In genomic region chr9:73116030-73116429, GRCh38 we compare ENCODE assay signal across 8 cellular contexts. TPM values are rescaled to one million over a fixed set of nuclear protein-coding genes. Genes with fewer than 3 reads are reported as not detected.
DNase-seq lines count a peak whose midpoint lies in the region; ATAC-seq, FAIRE-seq and TF ChIP-seq lines count a peak whose summit lies in the region.

No MANE protein-coding gene starts in this region.

- dilution Hi-C loops in keratinocyte (cut with MboI; ENCODE audit: extremely low pct_ligation_motif_present, low sequenced_read_pairs), result no loop called here

- H3K4me3 ChIP-seq in keratinocyte (ENCODE audit: control insufficient read depth in 2 of 3, extremely low read depth in 1 of 3, insufficient read depth in 2 of 3, low read depth in 1 of 3, low read length in 3 of 3), result no peak overlapping the region
- H3K4me3 ChIP-seq in stomach, result no peak overlapping the region

- DNase-seq in EH (ENCODE audit: low read depth) (peak; percentile 73), HCEC 1CT (peak; percentile 80), keratinocyte (ENCODE audit: low read depth, low spot score) (no peak), left colon (no peak), Right ventricle myocardium superior (no peak), NCI-H1694 treated with DMSO at 0.1 percent for 48 hours (lab: John Stamatoyannopoulos, UW) (no peak), stomach (no peak)

- peak; percentile 85 for ATAC-seq in SK-N-SH treated with all-trans-retinoic acid at 6 μM for 48 hours
- ATAC-seq in left colon, result no peak
- ATAC-seq in Right ventricle myocardium superior (ENCODE audit: poor library complexity), result no peak

- H3K27ac ChIP-seq in keratinocyte (ENCODE audit: control insufficient read depth, insufficient read depth, low read length), result no peak overlapping the region
- H3K27ac ChIP-seq in stomach, result no peak overlapping the region

- TF ChIP-seq CTCF in keratinocyte (optimal IDR thresholded peaks at IDR 0.05 in 1 of 3, IDR thresholded peaks at IDR 0.05 in 1 of 3, conservative IDR thresholded peaks at IDR 0.05 in 1 of 3; ENCODE audit: extremely low read depth in 1 of 3, insufficient read depth in 2 of 3, low read length in 3 of 3), result no peak
- no peak for TF ChIP-seq CTCF in stomach (IDR thresholded peaks at IDR 0.05)

- TF ChIP-seq POLR2A in stomach (IDR thresholded peaks at IDR 0.05), result no peak

- H3K36me3 ChIP-seq in keratinocyte (ENCODE audit: control insufficient read depth in 2 of 2, extremely low read depth in 1 of 2, insufficient read depth in 2 of 2, low read length in 2 of 2) (no peaks in the 10 kb centered on the region), stomach (no peaks in the 10 kb centered on the region)

- no peak overlapping the region for H2AFZ ChIP-seq in keratinocyte (ENCODE audit: control insufficient read depth, low read length)

- no peaks in the 10 kb centered on the region for H3K9me1 ChIP-seq in keratinocyte (ENCODE audit: control insufficient read depth, extremely low read depth, insufficient read depth, low read length)

- no peaks in the 10 kb centered on the region for H3K27me3 ChIP-seq in keratinocyte (ENCODE audit: control insufficient read depth, extremely low read depth, insufficient read depth, low read length)
- no peaks in the 10 kb centered on the region for H3K27me3 ChIP-seq in stomach

- no peak overlapping the region for H3K4me2 ChIP-seq in keratinocyte (ENCODE audit: control insufficient read depth, extremely low read depth, insufficient read depth, low read depth, low read length)

- no peaks in the 10 kb centered on the region for H3K79me2 ChIP-seq in keratinocyte (ENCODE audit: control insufficient read depth, insufficient read depth, low read length)

- peak; percentile 73 for FAIRE-seq in keratinocyte (lab: Jason Lieb, UNC)

- peaks cover 19% of the 10 kb centered on the region for H3K4me1 ChIP-seq in keratinocyte (ENCODE audit: control insufficient read depth, extremely low read depth, insufficient read depth, low read length)
- H3K4me1 ChIP-seq in stomach, result no peaks in the 10 kb centered on the region

- no peak overlapping the region for H3K9ac ChIP-seq in keratinocyte (ENCODE audit: control insufficient read depth, extremely low read depth, insufficient read depth, low read length)

- whole genome bisulfite sequencing in stomach, 5 donors, result 34 to 50% (median 35%) methylated on average over 1 of the region's 1 CpG

- H3K9me3 ChIP-seq in keratinocyte (ENCODE audit: control insufficient read depth, low read depth, low read length) (no peaks in the 10 kb centered on the region), stomach (no peaks in the 10 kb centered on the region)

- H4K20me1 ChIP-seq in keratinocyte (ENCODE audit: control insufficient read depth, extremely low read depth, insufficient read depth, low read length), result no peaks in the 10 kb centered on the region

- TF ChIP-seq EP300 in stomach (IDR thresholded peaks at IDR 0.05), result no peak

- intact Hi-C loops in left colon (cut with DNase I, micrococcal nuclease), result loop anchor here in 1 of 2 donors (10.0 kb wide), 1 partner anchor 69 kb away; no protein-coding TSS in a partner anchor
- intact Hi-C loops in Right ventricle myocardium superior (cut with DNase I), result no loop called here
- intact Hi-C loops in stomach (cut with DNase I; ENCODE audit: low total_unique reads), result no loop called here

TF ChIP-seq in SK-N-SH treated with all-trans-retinoic acid at 6 μM for 48 hours, 23 proteins besides CTCF, POLR2A, EP300 and RAD21 (continues in another document):
- no peak for TF ChIP-seq ZNF8 (CRISPR knock-in tag; IDR thresholded peaks at IDR 0.05)
- TF ChIP-seq ARNTL (CRISPR knock-in tag; IDR thresholded peaks at IDR 0.05; ENCODE audit: borderline replicate concordance, low read depth), result no peak
- TF ChIP-seq, protein P1, sequence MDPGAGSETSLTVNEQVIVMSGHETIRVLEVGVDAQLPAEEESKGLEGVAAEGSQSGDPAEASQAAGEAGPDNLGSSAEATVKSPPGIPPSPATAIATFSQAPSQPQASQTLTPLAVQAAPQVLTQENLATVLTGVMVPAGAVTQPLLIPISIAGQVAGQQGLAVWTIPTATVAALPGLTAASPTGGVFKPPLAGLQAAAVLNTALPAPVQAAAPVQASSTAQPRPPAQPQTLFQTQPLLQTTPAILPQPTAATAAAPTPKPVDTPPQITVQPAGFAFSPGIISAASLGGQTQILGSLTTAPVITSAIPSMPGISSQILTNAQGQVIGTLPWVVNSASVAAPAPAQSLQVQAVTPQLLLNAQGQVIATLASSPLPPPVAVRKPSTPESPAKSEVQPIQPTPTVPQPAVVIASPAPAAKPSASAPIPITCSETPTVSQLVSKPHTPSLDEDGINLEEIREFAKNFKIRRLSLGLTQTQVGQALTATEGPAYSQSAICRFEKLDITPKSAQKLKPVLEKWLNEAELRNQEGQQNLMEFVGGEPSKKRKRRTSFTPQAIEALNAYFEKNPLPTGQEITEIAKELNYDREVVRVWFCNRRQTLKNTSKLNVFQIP (CRISPR knock-in tag; IDR thresholded peaks at IDR 0.05; ENCODE audit: borderline replicate concordance, low read depth), result no peak; the same call in 1 of the 2 replicates
- no peak for TF ChIP-seq ISL1 (CRISPR knock-in tag; IDR thresholded peaks at IDR 0.05)
- TF ChIP-seq SNAI2 (CRISPR knock-in tag; IDR thresholded peaks at IDR 0.05), result no peak
- TF ChIP-seq ZNF565 (CRISPR knock-in tag; conservative IDR thresholded peaks at IDR 0.05; ENCODE audit: low read depth), result no peak
- TF ChIP-seq TCF4 (CRISPR knock-in tag; IDR thresholded peaks at IDR 0.05; ENCODE audit: borderline replicate concordance), result no peak
- TF ChIP-seq ESRRG (CRISPR knock-in tag; IDR thresholded peaks at IDR 0.05), result no peak
- no peak for TF ChIP-seq ZFP30 (CRISPR knock-in tag; IDR thresholded peaks at IDR 0.05)
- TF ChIP-seq TOX (CRISPR knock-in tag; IDR thresholded peaks at IDR 0.05; ENCODE audit: borderline replicate concordance), result no peak
- TF ChIP-seq ZFP3 (CRISPR knock-in tag; IDR thresholded peaks at IDR 0.05), result no peak
- no peak for TF ChIP-seq PPARA (CRISPR knock-in tag; IDR thresholded peaks at IDR 0.05; ENCODE audit: borderline replicate concordance)
- TF ChIP-seq CREB5 (CRISPR knock-in tag; IDR thresholded peaks at IDR 0.05; ENCODE audit: low read depth), result no peak
- no peak for TF ChIP-seq BACH2 (CRISPR knock-in tag; IDR thresholded peaks at IDR 0.05; ENCODE audit: borderline replicate concordance)
- TF ChIP-seq, protein P2, sequence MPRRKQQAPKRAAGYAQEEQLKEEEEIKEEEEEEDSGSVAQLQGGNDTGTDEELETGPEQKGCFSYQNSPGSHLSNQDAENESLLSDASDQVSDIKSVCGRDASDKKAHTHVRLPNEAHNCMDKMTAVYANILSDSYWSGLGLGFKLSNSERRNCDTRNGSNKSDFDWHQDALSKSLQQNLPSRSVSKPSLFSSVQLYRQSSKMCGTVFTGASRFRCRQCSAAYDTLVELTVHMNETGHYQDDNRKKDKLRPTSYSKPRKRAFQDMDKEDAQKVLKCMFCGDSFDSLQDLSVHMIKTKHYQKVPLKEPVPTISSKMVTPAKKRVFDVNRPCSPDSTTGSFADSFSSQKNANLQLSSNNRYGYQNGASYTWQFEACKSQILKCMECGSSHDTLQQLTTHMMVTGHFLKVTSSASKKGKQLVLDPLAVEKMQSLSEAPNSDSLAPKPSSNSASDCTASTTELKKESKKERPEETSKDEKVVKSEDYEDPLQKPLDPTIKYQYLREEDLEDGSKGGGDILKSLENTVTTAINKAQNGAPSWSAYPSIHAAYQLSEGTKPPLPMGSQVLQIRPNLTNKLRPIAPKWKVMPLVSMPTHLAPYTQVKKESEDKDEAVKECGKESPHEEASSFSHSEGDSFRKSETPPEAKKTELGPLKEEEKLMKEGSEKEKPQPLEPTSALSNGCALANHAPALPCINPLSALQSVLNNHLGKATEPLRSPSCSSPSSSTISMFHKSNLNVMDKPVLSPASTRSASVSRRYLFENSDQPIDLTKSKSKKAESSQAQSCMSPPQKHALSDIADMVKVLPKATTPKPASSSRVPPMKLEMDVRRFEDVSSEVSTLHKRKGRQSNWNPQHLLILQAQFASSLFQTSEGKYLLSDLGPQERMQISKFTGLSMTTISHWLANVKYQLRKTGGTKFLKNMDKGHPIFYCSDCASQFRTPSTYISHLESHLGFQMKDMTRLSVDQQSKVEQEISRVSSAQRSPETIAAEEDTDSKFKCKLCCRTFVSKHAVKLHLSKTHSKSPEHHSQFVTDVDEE (CRISPR knock-in tag; IDR thresholded peaks at IDR 0.05), result no peak

RNA-seq across cellular contexts. Expression of gene ANXA1, which starts 35.6 kb away (rescaled TPM):
- polyA plus RNA-seq in keratinocyte (972 to 1,449 TPM (median 1,028 TPM) in 3 replicates), stomach (1,000 to 10,000 TPM in 1 of 3 donors, 100 to 1,000 TPM in 2; 150 to 1,131 (median 155) TPM)
- 1,388 TPM for polyA plus RNA-seq in keratinocyte (2011; ENCODE audit: low read depth)
- polyA plus RNA-seq in keratinocyte (2011; cell fraction: cytosol; rRNA removed), result 750 and 1,475 TPM in 2 replicates
- 1,170 and 1,541 TPM in 2 replicates for polyA plus RNA-seq in keratinocyte (2011; cell fraction: nucleus; rRNA removed)
- polyA plus RNA-seq in keratinocyte (2012; ENCODE audit: low replicate concordance), result 740 and 1,721 TPM in 2 replicates
- 121 to 703 TPM (median 426 TPM) in 3 replicates for polyA minus RNA-seq in keratinocyte
- polyA minus RNA-seq in keratinocyte (2011; cell fraction: cytosol; rRNA and poly(A)+ RNA removed), result 323 TPM
- 533 and 965 TPM in 2 replicates for polyA minus RNA-seq in keratinocyte (2011; cell fraction: nucleus; rRNA and poly(A)+ RNA removed)
- total RNA-seq in left colon (10 to 100 TPM; 21.8 to 34.1 TPM), Right ventricle myocardium superior (53.1 TPM), stomach (100 to 1,000 TPM in 2 of 5 donors, 10 to 100 TPM in 3; 34.2 to 168 (median 67.4) TPM)

Comparison
In these comparisons a context has a peak if more than half of its experiments do, and no peak if none do; other contexts are left out.
1. DNase-seq: peak in EH (single experiment) and HCEC 1CT (single experiment); none in keratinocyte (single experiment), left colon (0 of 2), Right ventricle myocardium superior (single experiment), NCI-H1694 treated with DMSO at 0.1 percent for 48 hours (single experiment) and stomach (single experiment).